1 cellular context compared by ENCODE assay signal in the genomic region with DNA sequence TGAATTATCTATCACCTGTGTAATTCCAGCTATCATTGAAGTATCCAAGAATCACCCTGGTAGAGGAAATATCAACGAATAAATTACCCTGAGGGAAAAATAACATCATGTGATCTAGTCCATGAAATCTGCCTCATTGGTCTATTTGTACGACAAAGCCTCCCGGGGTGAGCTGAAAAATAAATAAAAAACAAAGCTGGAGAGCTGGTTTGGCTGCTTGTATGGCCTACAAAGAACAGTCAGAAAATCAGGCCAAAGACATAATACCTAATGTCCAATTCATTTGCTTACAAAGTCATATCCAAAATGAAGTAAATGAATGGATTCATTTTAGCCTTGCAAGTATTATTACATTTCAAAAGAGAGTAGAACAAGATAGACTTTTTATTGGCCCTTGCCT.
TF ChIP-seq lines count a peak whose summit lies in the region.

No MANE protein-coding gene starts in this region.

TF ChIP-seq in WTC11, 78 proteins besides CTCF, POLR2A, EP300 and RAD21 (continued from another document):
- TF ChIP-seq FOXP4 (CRISPR knock-in tag; IDR thresholded peaks at IDR 0.05) (no peak), ESRRA (CRISPR knock-in tag; IDR thresholded peaks at IDR 0.05; ENCODE audit: borderline replicate concordance) (no peak), OVOL2 (CRISPR knock-in tag; IDR thresholded peaks at IDR 0.05; ENCODE audit: borderline replicate concordance) (no peak), NR1H2 (CRISPR knock-in tag; IDR thresholded peaks at IDR 0.05) (no peak), IRF2 (CRISPR knock-in tag; IDR thresholded peaks at IDR 0.05; ENCODE audit: borderline replicate concordance, low read depth) (no peak), GABPB1 (CRISPR knock-in tag; IDR thresholded peaks at IDR 0.05) (no peak)
